ENCODE assay signal across 1 cellular context in genomic region chr3:156628836-156629618, GRCh38.
TF ChIP-seq lines count a peak whose summit lies in the region.

No MANE protein-coding gene starts in this region.

TF ChIP-seq in GM23338, 12 proteins besides CTCF, POLR2A, EP300 and RAD21 (continued from another document):
- no peak for TF ChIP-seq ZNF114 (CRISPR knock-in tag; IDR thresholded peaks at IDR 0.05)
